In genomic region chrX:17160971-17161370, GRCh38 we compare ENCODE assay signal across 1 cellular context.
TF ChIP-seq lines count a peak whose summit lies in the region.

No MANE protein-coding gene starts in this region.

TF ChIP-seq in HCT116, 20 proteins besides CTCF, POLR2A, EP300 and RAD21:
- TF ChIP-seq EZH2phosphoT487 (IDR thresholded peaks at IDR 0.05; ENCODE audit: borderline replicate concordance) (no peak), ELF1 (IDR thresholded peaks at IDR 0.05; ENCODE audit: borderline replicate concordance, low read depth) (no peak), SIN3A (IDR thresholded peaks at IDR 0.05; ENCODE audit: low read depth) (no peak), FOSL1 (IDR thresholded peaks at IDR 0.05; ENCODE audit: low read depth) (no peak)
TF ChIP-seq in HCT116: peak in this region for 0.
